36 cellular contexts compared by ENCODE assay signal in genomic region chr16:48817032-48817431, GRCh38.
"Had no signal": no experiment of that assay in that cellular context is flagged by ENCODE, and none has a peak within 500 bp of the region (broad histone marks: within the 10 kb centered on the region; RNA-seq: fewer than 3 reads in every experiment).

No MANE protein-coding gene starts in this region.

- DNase-seq: activated B cell treated with CpG ODN at 0.5 μM for 24 hours; activated CD4-positive, alpha-beta memory T cell treated with anti-CD3 and anti-CD28 coated beads for 36 hours; activated CD4-positive, alpha-beta T cell treated with anti-CD3 and anti-CD28 coated beads for 4 hours; activated CD4-positive, alpha-beta T cell treated with anti-CD3 and anti-CD28 coated beads, Interleukin-2, amount 10 ng/mL, durations not matched to agents 24 days and 14 days; activated CD4-positive, alpha-beta T cell treated with anti-CD3 and anti-CD28 coated beads, Interleukin-2, amount 50 U/mL, for 1 hour; activated CD4-positive, alpha-beta T cell treated with anti-CD3 and anti-CD28 coated beads, Interleukin-2, amount 50 U/mL, for 4 hours; activated CD4-positive, CD25-positive, alpha-beta regulatory T cell treated with anti-CD3 and anti-CD28 coated beads, Interleukin-2, amount 50 U/mL, for 72 hours; activated CD8-positive, alpha-beta memory T cell treated with anti-CD3 and anti-CD28 coated beads, Interleukin-2, amount 50 U/mL, for 4 hours; activated CD8-positive, alpha-beta T cell treated with anti-CD3 and anti-CD28 coated beads for 36 hours; activated effector memory CD4-positive, alpha-beta T cell treated with anti-CD3 and anti-CD28 coated beads, Interleukin-2, amount 50 U/mL, for 16 hours; activated gamma-delta T cell treated with Interleukin-2 at 50 U/mL for 16 hours; activated naive CD4-positive, alpha-beta T cell; activated naive CD4-positive, alpha-beta T cell treated with anti-CD3 and anti-CD28 coated beads for 36 hours; activated naive CD4-positive, alpha-beta T cell treated with anti-CD3 and anti-CD28 coated beads, Interleukin-2, amount 50 U/mL, for 16 hours; activated naive CD8-positive, alpha-beta T cell treated with anti-CD3 and anti-CD28 coated beads for 36 hours; activated T-cell treated with anti-CD3 and anti-CD28 coated beads for 4 hours; activated T-cell treated with anti-CD3 and anti-CD28 coated beads, Interleukin-2, amount 50 U/mL, for 1 hour; activated T-cell treated with anti-CD3 and anti-CD28 coated beads, Interleukin-2, amount 50 U/mL, for 4 hours; activated T-cell treated with anti-CD3 and anti-CD28 coated beads, Interleukin-2, amount 50 U/mL, for 72 hours; adrenal gland; amniotic stem cell; aorta; body of pancreas; brain microvascular endothelial cell; caudate nucleus; cerebellar nuclear complex; T-helper 1 cell; T-helper 2 cell; T-helper 9 cell had no signal

- ATAC-seq: activated CD8-positive, alpha-beta T cell treated with anti-CD3 and anti-CD28 coated beads for 36 hours; activated naive CD4-positive, alpha-beta T cell treated with anti-CD3 and anti-CD28 coated beads, Interleukin-2, amount 50 U/mL, for 72 hours; activated T-cell treated with anti-CD3 and anti-CD28 coated beads, Interleukin-2, amount 50 U/mL, for 4 hours; activated T-cell treated with anti-CD3 and anti-CD28 coated beads, Interleukin-2, amount 50 U/mL, for 72 hours; activated T-helper 17 cell treated with anti-CD3 and anti-CD28 coated beads, Interleukin-2, amount 50 U/mL, for 72 hours; body of pancreas had no signal

- FAIRE-seq: astrocyte, TTC549 had no signal

- H3K4me1 ChIP-seq: adrenal gland, body of pancreas, breast epithelium had no signal

- H3K9me3 ChIP-seq: adrenal gland, body of pancreas, breast epithelium had no signal

- H3K27ac ChIP-seq: adrenal gland, body of pancreas, brain microvascular endothelial cell, breast epithelium, cardiac muscle cell, VCaP had no signal

- H3K36me3 ChIP-seq: adrenal gland, brain microvascular endothelial cell, breast epithelium, cardiac muscle cell had no signal

- H3K27me3 ChIP-seq: adrenal gland, body of pancreas, brain microvascular endothelial cell had no signal

- H3K4me3 ChIP-seq: adrenal gland, body of pancreas, breast epithelium, cardiac muscle cell had no signal
